12 cellular contexts compared by ENCODE assay signal in genomic region chr2:150479075-150479915, GRCh38. TPM values are rescaled to one million over a fixed set of nuclear protein-coding genes. Genes with fewer than 3 reads are reported as not detected.
DNase-seq lines count a peak whose midpoint lies in the region; TF ChIP-seq lines count a peak whose summit lies in the region.
"Had no signal": no experiment of that assay in that cellular context is flagged by ENCODE, and none has a peak within 500 bp of the region (broad histone marks: within the 10 kb centered on the region; RNA-seq: fewer than 3 reads in every experiment).

No MANE protein-coding gene starts in this region.

- TF ChIP-seq POLR2A in esophagus muscularis mucosa (IDR thresholded peaks at IDR 0.05; ENCODE audit: low read depth): no peak
- TF ChIP-seq POLR2A in uterus (IDR thresholded peaks at IDR 0.05): no peak

- peaks cover 52% of the 10 kb centered on the region for H3K36me3 ChIP-seq in SJCRH30
- H3K36me3 ChIP-seq in esophagus muscularis mucosa: peaks cover 0 to 7% (median under 1%) of the 10 kb centered on the region in 4 donors
- H3K36me3 ChIP-seq in uterus: no peaks in the 10 kb centered on the region
- no peaks in the 10 kb centered on the region for H3K36me3 ChIP-seq in HAP-1 (replicated peaks)

- peak; percentile 24 for DNase-seq in GM04504 (ENCODE audit: low read depth)
- no peak for DNase-seq in SJCRH30
- DNase-seq in esophagus muscularis mucosa (ENCODE audit: extremely low spot score): no peak
- DNase-seq in progenitor cell of endocrine pancreas (ENCODE audit: low spot score, unreplicated experiment): no peak
- no peak for DNase-seq in stimulated activated CD4-positive, alpha-beta T cell treated with anti-CD3 and anti-CD28 coated beads, Interleukin-15, amount 100 ng/mL, for 24 hours
- DNase-seq in uterus: no peak
- no peak for DNase-seq in ACHN
- no peak for DNase-seq in HAP-1 (ENCODE audit: low spot score in 2 of 2)
- DNase-seq: CD4-positive, CD25-positive, alpha-beta regulatory T cell; hypothalamus had no signal

- no peaks in the 10 kb centered on the region for H3K27me3 Mint-ChIP-seq in progenitor cell of endocrine pancreas

- 44% methylated on average over 3 of the region's 3 CpGs for WGBS in esophagus muscularis mucosa

- no peak for TF ChIP-seq EP300 in esophagus muscularis mucosa (IDR thresholded peaks at IDR 0.05)

- H3K4me1 ChIP-seq in SJCRH30 (peaks cover 50% of the 10 kb centered on the region), esophagus muscularis mucosa (peaks cover 88 to 100% (median 100%) of the 10 kb centered on the region in 4 donors), uterus (peaks cover 6 to 13% of the 10 kb centered on the region in 2 donors), HAP-1 (peaks cover 32% of the 10 kb centered on the region)

- peak overlapping the region; percentile 85 for H3K27ac Mint-ChIP-seq in progenitor cell of endocrine pancreas
- H3K27ac Mint-ChIP-seq: activated T-helper 1 cell treated with anti-CD3 and anti-CD28 coated beads, Interleukin-12 subunit alpha, Interleukin-12 subunit beta, Interleukin-2, Interleukin-4 antibody, amounts not matched to agents 30 ng/mL and 10 ng/mL and 1 ng/mL, durations not matched to agents 14 hours and 24 hours and 36 hours; CD4-positive, CD25-positive, alpha-beta regulatory T cell; stimulated activated effector memory CD8-positive, alpha-beta T cell treated with anti-CD3 and anti-CD28 coated beads, Interleukin-12 subunit alpha, Interleukin-12 subunit beta, amount 100 ng/mL, for 72 hours had no signal

- no peak overlapping the region for H3K4me3 ChIP-seq in SJCRH30
- peak overlapping the region in 1 of 4 donors; percentile 26 for H3K4me3 ChIP-seq in esophagus muscularis mucosa
- H3K4me3 ChIP-seq in uterus: no peak overlapping the region
- no peak overlapping the region for H3K4me3 ChIP-seq in HAP-1

- peaks cover 80% of the 10 kb centered on the region for H3K4me1 Mint-ChIP-seq in progenitor cell of endocrine pancreas (ENCODE audit: low read depth)
- H3K4me1 Mint-ChIP-seq: CD4-positive, CD25-positive, alpha-beta regulatory T cell; stimulated activated effector memory CD8-positive, alpha-beta T cell treated with anti-CD3 and anti-CD28 coated beads, Interleukin-12 subunit alpha, Interleukin-12 subunit beta, amount 100 ng/mL, for 72 hours had no signal

- in situ Hi-C loops in ACHN (cut with HindIII; ENCODE audit: low pct_ligation_motif_present, low pct_unique_long_range_greater_than_20kb, low sequenced_read_pairs) (no loop called here), HAP-1 (cut with MboI; ENCODE audit: low sequenced_read_pairs) (no loop called here)

- peak overlapping the region; percentile 31 for H3K4me3 Mint-ChIP-seq in progenitor cell of endocrine pancreas (ENCODE audit: low read depth)
- H3K4me3 Mint-ChIP-seq: activated T-helper 1 cell treated with anti-CD3 and anti-CD28 coated beads, Interleukin-12 subunit alpha, Interleukin-12 subunit beta, Interleukin-2, Interleukin-4 antibody, amounts not matched to agents 30 ng/mL and 10 ng/mL and 1 ng/mL, durations not matched to agents 14 hours and 24 hours and 36 hours; CD4-positive, CD25-positive, alpha-beta regulatory T cell; stimulated activated effector memory CD8-positive, alpha-beta T cell treated with anti-CD3 and anti-CD28 coated beads, Interleukin-12 subunit alpha, Interleukin-12 subunit beta, amount 100 ng/mL, for 72 hours had no signal

- H3K9me3 ChIP-seq in SJCRH30 (replicated peaks) (no peaks in the 10 kb centered on the region), esophagus muscularis mucosa (no peaks in the 10 kb centered on the region), uterus (no peaks in the 10 kb centered on the region), HAP-1 (no peaks in the 10 kb centered on the region)

- TF ChIP-seq CTCF in esophagus muscularis mucosa (IDR thresholded peaks at IDR 0.05) (no peak), progenitor cell of endocrine pancreas (IDR thresholded peaks at IDR 0.05; ENCODE audit: unreplicated experiment) (no peak), uterus (IDR thresholded peaks at IDR 0.05) (no peak)

- H3K27ac ChIP-seq in SJCRH30 (peak overlapping the region; percentile 38; the same call in 1 of the 2 replicates), esophagus muscularis mucosa (replicated peaks in 1 of 4) (peak overlapping the region; percentile 78 to 98 (median 96)), uterus (peak overlapping the region in 1 of 2 donors; percentile 74)

- intact Hi-C loops in esophagus muscularis mucosa (cut with DNase I): no loop called here
- intact Hi-C loops in uterus (cut with DNase I; ENCODE audit: low total_unique reads): no loop called here

- no peaks in the 10 kb centered on the region for H3K27me3 ChIP-seq in SJCRH30
- no peaks in the 10 kb centered on the region for H3K27me3 ChIP-seq in esophagus muscularis mucosa
- H3K27me3 ChIP-seq in uterus: no peaks in the 10 kb centered on the region
- no peaks in the 10 kb centered on the region for H3K27me3 ChIP-seq in HAP-1 (ENCODE audit: low read depth)

- H3K36me3 Mint-ChIP-seq in progenitor cell of endocrine pancreas (ENCODE audit: insufficient read depth): peaks cover 11% of the 10 kb centered on the region
- H3K36me3 Mint-ChIP-seq: CD4-positive, CD25-positive, alpha-beta regulatory T cell; stimulated activated effector memory CD8-positive, alpha-beta T cell treated with anti-CD3 and anti-CD28 coated beads, Interleukin-12 subunit alpha, Interleukin-12 subunit beta, amount 100 ng/mL, for 72 hours had no signal

- H3K9me3 Mint-ChIP-seq in progenitor cell of endocrine pancreas (ENCODE audit: low read depth): no peaks in the 10 kb centered on the region
- H3K9me3 Mint-ChIP-seq: activated T-helper 1 cell treated with anti-CD3 and anti-CD28 coated beads, Interleukin-12 subunit alpha, Interleukin-12 subunit beta, Interleukin-2, Interleukin-4 antibody, amounts not matched to agents 30 ng/mL and 10 ng/mL and 1 ng/mL, durations not matched to agents 14 hours and 24 hours and 36 hours; stimulated activated effector memory CD8-positive, alpha-beta T cell treated with anti-CD3 and anti-CD28 coated beads, Interleukin-12 subunit alpha, Interleukin-12 subunit beta, amount 100 ng/mL, for 72 hours had no signal

RNA-seq across cellular contexts. Expression of gene RND3, which starts 8.2 kb away (rescaled TPM):
- 31.7 and 43.4 TPM in 2 replicates for total RNA-seq in SJCRH30 (2014; rRNA removed; shearing (Covaris generic))
- 100 to 1,000 TPM in 2 of 4 donors, 10 to 100 TPM in 2; 39.6 to 219 (median 73.5) TPM for total RNA-seq in esophagus muscularis mucosa
- 40.3 and 42.5 TPM in 2 replicates for total RNA-seq in progenitor cell of endocrine pancreas
- total RNA-seq in uterus: 10 to 100 TPM; 12.6 to 69.4 (median 41.1) TPM
- total RNA-seq: activated T-helper 1 cell treated with anti-CD3 and anti-CD28 coated beads, Interleukin-12 subunit alpha, Interleukin-12 subunit beta, Interleukin-2, Interleukin-4 antibody, amounts not matched to agents 30 ng/mL and 10 ng/mL and 1 ng/mL, durations not matched to agents 14 hours and 24 hours and 36 hours; CD4-positive, CD25-positive, alpha-beta regulatory T cell had no signal
